Comparison of ENCODE assay signal across 9 cellular contexts in genomic region chr1:224922404-224923164, GRCh38. TPM values are rescaled to one million over a fixed set of nuclear protein-coding genes. Genes with fewer than 3 reads are reported as not detected.
DNase-seq lines count a peak whose midpoint lies in the region; ATAC-seq, FAIRE-seq and TF ChIP-seq lines count a peak whose summit lies in the region.
"Had no signal": no experiment of that assay in that cellular context is flagged by ENCODE, and none has a peak within 500 bp of the region (broad histone marks: within the 10 kb centered on the region; RNA-seq: fewer than 3 reads in every experiment).

No MANE protein-coding gene starts in this region.

- H3K27ac ChIP-seq in ovary = no peak overlapping the region
- H3K27ac ChIP-seq: SJCRH30 had no signal

- intact Hi-C loops in ovary (cut with DNase I) = loop anchor here in 2 of 4 donors (5.0 to 10.0 kb wide), 3 partner anchors 278 to 410 kb away; no protein-coding TSS in a partner anchor
- intact Hi-C loops in activated T-helper 1 cell treated with anti-CD3 and anti-CD28 coated beads, Interleukin-12 subunit alpha, Interleukin-12 subunit beta, Interleukin-2, Interleukin-4 antibody, amounts not matched to agents 30 ng/mL and 10 ng/mL and 1 ng/mL, durations not matched to agents 14 hours and 24 hours and 36 hours (cut with micrococcal nuclease) = loop anchor here (1.0 kb wide), 2 partner anchors 278 to 409 kb away; no protein-coding TSS in a partner anchor

- H3K27me3 ChIP-seq in Loucy (ENCODE audit: insufficient read depth, low read length, poor library complexity, severe bottlenecking) (no peaks in the 10 kb centered on the region), ovary (no peaks in the 10 kb centered on the region)

- H3K27me3 Mint-ChIP-seq in activated T-helper 1 cell treated with anti-CD3 and anti-CD28 coated beads, Interleukin-12 subunit alpha, Interleukin-12 subunit beta, Interleukin-2, Interleukin-4 antibody, amounts not matched to agents 30 ng/mL and 10 ng/mL and 1 ng/mL, durations not matched to agents 14 hours and 24 hours and 36 hours (ENCODE audit: insufficient read depth) = peaks cover 4% of the 10 kb centered on the region

- H3K79me2 ChIP-seq in Loucy (ENCODE audit: insufficient read depth, low read length) = no peaks in the 10 kb centered on the region

- H3K4me1 Mint-ChIP-seq in activated T-helper 1 cell treated with anti-CD3 and anti-CD28 coated beads, Interleukin-12 subunit alpha, Interleukin-12 subunit beta, Interleukin-2, Interleukin-4 antibody, amounts not matched to agents 30 ng/mL and 10 ng/mL and 1 ng/mL, durations not matched to agents 14 hours and 24 hours and 36 hours (ENCODE audit: low read depth) = no peaks in the 10 kb centered on the region

- no peak for TF ChIP-seq EP300 in ovary (IDR thresholded peaks at IDR 0.05)

- H3K9me3 Mint-ChIP-seq in activated T-helper 1 cell treated with anti-CD3 and anti-CD28 coated beads, Interleukin-12 subunit alpha, Interleukin-12 subunit beta, Interleukin-2, Interleukin-4 antibody, amounts not matched to agents 30 ng/mL and 10 ng/mL and 1 ng/mL, durations not matched to agents 14 hours and 24 hours and 36 hours = peaks cover under 1% of the 10 kb centered on the region

- H3K4me3 Mint-ChIP-seq in activated T-helper 1 cell treated with anti-CD3 and anti-CD28 coated beads, Interleukin-12 subunit alpha, Interleukin-12 subunit beta, Interleukin-2, Interleukin-4 antibody, amounts not matched to agents 30 ng/mL and 10 ng/mL and 1 ng/mL, durations not matched to agents 14 hours and 24 hours and 36 hours = no peak overlapping the region

- ATAC-seq in GM19395 (IDR thresholded peaks at IDR 0.05; ENCODE audit: unreplicated experiment) = peak; percentile 78

- H3K9me2 ChIP-seq in Loucy (replicated peaks; ENCODE audit: low read depth, low read length) = no peaks in the 10 kb centered on the region

- no peaks in the 10 kb centered on the region for H4K20me1 ChIP-seq in Loucy (ENCODE audit: insufficient read depth, low read length, poor library complexity, severe bottlenecking)

- H2AFZ ChIP-seq in Loucy (ENCODE audit: low read length) = no peak overlapping the region

- H3K36me3 ChIP-seq in Loucy (ENCODE audit: insufficient read depth, low read length) (no peaks in the 10 kb centered on the region), ovary (no peaks in the 10 kb centered on the region)
- H3K36me3 ChIP-seq: SJCRH30 had no signal

- no peak overlapping the region for H3K9ac ChIP-seq in Loucy (ENCODE audit: low read depth, low read length, poor library complexity, severe bottlenecking)

- peak; percentile 22 for DNase-seq in D721Med (ENCODE audit: insufficient read length, low spot score)
- peak; percentile 27 for DNase-seq in SHP77 treated with DMSO at 0.1 percent for 48 hours (lab: John Stamatoyannopoulos, UW)
- peak; percentile 55 for DNase-seq in fibroblast of peridontal ligament (ENCODE audit: extremely low read depth)
- peak in 1 of 5 donors; percentile 21 for DNase-seq in ovary
- no peak for DNase-seq in KG1 (lab: John Stamatoyannopoulos, UW)
- DNase-seq in activated T-helper 1 cell treated with anti-CD3 and anti-CD28 coated beads, Interleukin-12 subunit alpha, Interleukin-12 subunit beta, Interleukin-2, Interleukin-4 antibody, amounts not matched to agents 30 ng/mL and 10 ng/mL and 1 ng/mL, durations not matched to agents 14 hours and 24 hours and 36 hours (ENCODE audit: low spot score) = no peak

- H3K9me3 ChIP-seq in Loucy (ENCODE audit: insufficient read depth, low read depth, low read length) (no peaks in the 10 kb centered on the region), ovary (no peaks in the 10 kb centered on the region)
- H3K9me3 ChIP-seq: SJCRH30 had no signal

- H3K4me2 ChIP-seq in Loucy (ENCODE audit: low read depth, low read length, poor library complexity, severe bottlenecking) = no peak overlapping the region

- no peak overlapping the region for H3K27ac Mint-ChIP-seq in activated T-helper 1 cell treated with anti-CD3 and anti-CD28 coated beads, Interleukin-12 subunit alpha, Interleukin-12 subunit beta, Interleukin-2, Interleukin-4 antibody, amounts not matched to agents 30 ng/mL and 10 ng/mL and 1 ng/mL, durations not matched to agents 14 hours and 24 hours and 36 hours

- 16 to 25% (median 24%) methylated on average over 5 of the region's 5 CpGs for WGBS in ovary, 3 donors

- TF ChIP-seq POLR2A in ovary (IDR thresholded peaks at IDR 0.05) = no peak

- H3K4me3 ChIP-seq in Loucy (ENCODE audit: low read length, poor library complexity, severe bottlenecking) (no peak overlapping the region), ovary (no peak overlapping the region)
- H3K4me3 ChIP-seq: SJCRH30 had no signal

- H3K4me1 ChIP-seq in Loucy (ENCODE audit: insufficient read depth, low read length, poor library complexity, severe bottlenecking) (no peaks in the 10 kb centered on the region), ovary (ENCODE audit: insufficient read depth) (no peaks in the 10 kb centered on the region)
- H3K4me1 ChIP-seq: SJCRH30 had no signal

- peak; percentile 90 for TF ChIP-seq CTCF in D721Med (IDR thresholded peaks at IDR 0.05; ENCODE audit: insufficient read depth, missing control alignments)
- TF ChIP-seq CTCF in Loucy (conservative IDR thresholded peaks at IDR 0.05; ENCODE audit: low read length) = peak; percentile 84
- TF ChIP-seq CTCF in ovary (IDR thresholded peaks at IDR 0.05) = peak; percentile 39 to 66 (median 40)

- H3F3A ChIP-seq in Loucy (ENCODE audit: low read depth) = no peaks in the 10 kb centered on the region

- FAIRE-seq in D721Med (lab: Jason Lieb, UNC) = peak; percentile 80

- no peaks in the 10 kb centered on the region for H3K36me3 Mint-ChIP-seq in activated T-helper 1 cell treated with anti-CD3 and anti-CD28 coated beads, Interleukin-12 subunit alpha, Interleukin-12 subunit beta, Interleukin-2, Interleukin-4 antibody, amounts not matched to agents 30 ng/mL and 10 ng/mL and 1 ng/mL, durations not matched to agents 14 hours and 24 hours and 36 hours (ENCODE audit: low read depth)

RNA-seq across cellular contexts. Expression of gene DNAH14, which starts 6.9 kb away (rescaled TPM):
- 10 to 100 TPM; 14.8 to 61.4 (median 27.3) TPM for total RNA-seq in ovary
- polyA plus RNA-seq in ovary = 1 to 10 TPM; 3.7 to 4.0 TPM
- 0.02 and 0.18 TPM in 2 replicates for total RNA-seq in activated T-helper 1 cell treated with anti-CD3 and anti-CD28 coated beads, Interleukin-12 subunit alpha, Interleukin-12 subunit beta, Interleukin-2, Interleukin-4 antibody, amounts not matched to agents 30 ng/mL and 10 ng/mL and 1 ng/mL, durations not matched to agents 14 hours and 24 hours and 36 hours

Comparison
In these comparisons a context has a peak if more than half of its experiments do, and no peak if none do; other contexts are left out.
1. DNase-seq: peak in D721Med (single experiment), SHP77 treated with DMSO at 0.1 percent for 48 hours (single experiment) and fibroblast of peridontal ligament (single experiment); none in KG1 (single experiment) and activated T-helper 1 cell treated with anti-CD3 and anti-CD28 coated beads, Interleukin-12 subunit alpha, Interleukin-12 subunit beta, Interleukin-2, Interleukin-4 antibody, amounts not matched to agents 30 ng/mL and 10 ng/mL and 1 ng/mL, durations not matched to agents 14 hours and 24 hours and 36 hours (single experiment).
2. CTCF ChIP-seq: peak in every context shown above with its lines; median percentile 90 in D721Med; 84 in Loucy; 40 in ovary.
3. RNA of gene DNAH14, which starts 6.9 kb away (total RNA-seq): 14.8 to 61.4 TPM in ovary; 0.02 to 0.18 TPM in activated T-helper 1 cell treated with anti-CD3 and anti-CD28 coated beads, Interleukin-12 subunit alpha, Interleukin-12 subunit beta, Interleukin-2, Interleukin-4 antibody, amounts not matched to agents 30 ng/mL and 10 ng/mL and 1 ng/mL, durations not matched to agents 14 hours and 24 hours and 36 hours; every median in the first group is over 10 times any median in the second.